Comparison of ENCODE assay signal across 20 cellular contexts in genomic region chr3:38586546-38587520, GRCh38.
DNase-seq lines count a peak whose midpoint lies in the region; ATAC-seq and TF ChIP-seq lines count a peak whose summit lies in the region.
"Had no signal": no experiment of that assay in that cellular context is flagged by ENCODE, and none has a peak within 500 bp of the region (broad histone marks: within the 10 kb centered on the region; RNA-seq: fewer than 3 reads in every experiment).

No MANE protein-coding gene starts in this region.

- no peak for TF ChIP-seq POLR2A in vagina (IDR thresholded peaks at IDR 0.05)

- no peaks in the 10 kb centered on the region for H3K9me3 Mint-ChIP-seq in naive thymus-derived CD4-positive, alpha-beta T cell

- intact Hi-C loops in left ventricle myocardium inferior (cut with micrococcal nuclease) (no loop called here), Right ventricle myocardium superior (cut with DNase I) (no loop called here), vagina (cut with DNase I) (no loop called here)
- intact Hi-C loops in naive thymus-derived CD4-positive, alpha-beta T cell (cut with micrococcal nuclease), result no loop called here

- TF ChIP-seq CTCF in left ventricle myocardium inferior (IDR thresholded peaks at IDR 0.05; ENCODE audit: borderline replicate concordance), result no peak
- no peak for TF ChIP-seq CTCF in vagina (IDR thresholded peaks at IDR 0.05)

- peaks cover 0 to 12% (median 5%) of the 10 kb centered on the region in 5 donors for H3K27me3 Mint-ChIP-seq in naive thymus-derived CD4-positive, alpha-beta T cell

- DNase-seq in left ventricle myocardium inferior, result no peak
- DNase-seq in Right ventricle myocardium superior, result no peak
- peak; percentile 23 for DNase-seq in activated CD8-positive, alpha-beta memory T cell treated with anti-CD3 and anti-CD28 coated beads, Interleukin-2, amount 50 U/mL, for 48 hours
- DNase-seq in naive thymus-derived CD4-positive, alpha-beta T cell, result peak in 1 of 9 donors; percentile 6
- peak; percentile 62 to 84 for DNase-seq in vagina (ENCODE audit: extremely low spot score in 2 of 2)
- DNase-seq in SW 1271 (lab: John Stamatoyannopoulos, UW), result no peak
- DNase-seq: activated CD4-positive, alpha-beta T cell treated with anti-CD3 and anti-CD28 coated beads, Interleukin-2, amount 50 U/mL, for 1 hour; activated naive CD4-positive, alpha-beta T cell; amygdala; cortex of kidney; DND-41; NCI-H187; T-helper 17 cell; uterus had no signal

- H3K4me1 ChIP-seq in left ventricle myocardium inferior, result peaks cover 60% of the 10 kb centered on the region
- H3K4me1 ChIP-seq in naive thymus-derived CD4-positive, alpha-beta T cell (ENCODE audit: control insufficient read depth in 2 of 2, insufficient read depth in 2 of 2, low read length in 2 of 2), result no peaks in the 10 kb centered on the region
- H3K4me1 ChIP-seq in vagina, result peaks cover 6% of the 10 kb centered on the region
- H3K4me1 ChIP-seq: gastroesophageal sphincter, uterus had no signal

- no peak overlapping the region for H3K4me3 ChIP-seq in left ventricle myocardium inferior
- no peak overlapping the region for H3K4me3 ChIP-seq in naive thymus-derived CD4-positive, alpha-beta T cell (ENCODE audit: low read length)
- no peak overlapping the region for H3K4me3 ChIP-seq in vagina
- H3K4me3 ChIP-seq: BLaER1, gastroesophageal sphincter, SK-N-MC, uterus had no signal

- H3K9me3 ChIP-seq in left ventricle myocardium inferior (replicated peaks) (no peaks in the 10 kb centered on the region), vagina (no peaks in the 10 kb centered on the region)
- H3K9me3 ChIP-seq in naive thymus-derived CD4-positive, alpha-beta T cell (ENCODE audit: control insufficient read depth in 2 of 3, low read length in 3 of 3), result no peaks in the 10 kb centered on the region
- H3K9me3 ChIP-seq: BLaER1, gastroesophageal sphincter, uterus had no signal

- H3K4me3 Mint-ChIP-seq in naive thymus-derived CD4-positive, alpha-beta T cell, result no peak overlapping the region
- H3K4me3 Mint-ChIP-seq: T-helper 17 cell had no signal

- H3K36me3 ChIP-seq in left ventricle myocardium inferior (peaks cover 26% of the 10 kb centered on the region), vagina (no peaks in the 10 kb centered on the region)
- H3K36me3 ChIP-seq in naive thymus-derived CD4-positive, alpha-beta T cell (ENCODE audit: control insufficient read depth in 2 of 3, insufficient read depth in 3 of 3, low read length in 3 of 3), result no peaks in the 10 kb centered on the region
- H3K36me3 ChIP-seq: BLaER1, gastroesophageal sphincter, uterus had no signal

- ATAC-seq in Right ventricle myocardium superior (ENCODE audit: poor library complexity) (no peak), GM19023 (IDR thresholded peaks at IDR 0.05; ENCODE audit: unreplicated experiment) (no peak), HG03097 (IDR thresholded peaks at IDR 0.05; ENCODE audit: low FRiP score, unreplicated experiment) (no peak)
- ATAC-seq in naive thymus-derived CD4-positive, alpha-beta T cell, result peak; percentile 21
- ATAC-seq: gastroesophageal sphincter, T-helper 17 cell had no signal

- H3K27ac ChIP-seq in left ventricle myocardium inferior (replicated peaks), result peak overlapping the region; percentile 68
- no peak overlapping the region for H3K27ac ChIP-seq in naive thymus-derived CD4-positive, alpha-beta T cell (ENCODE audit: low read depth, low read length)
- H3K27ac ChIP-seq in vagina, result no peak overlapping the region
- H3K27ac ChIP-seq: BLaER1, gastroesophageal sphincter, HL-60, SK-N-MC, uterus had no signal

- no peak overlapping the region for H3K27ac Mint-ChIP-seq in naive thymus-derived CD4-positive, alpha-beta T cell
- H3K27ac Mint-ChIP-seq: T-helper 17 cell had no signal

- CTCF ChIA-PET in naive thymus-derived CD4-positive, alpha-beta T cell (lab: Charles Lee), result no interaction called here

- H3K27me3 ChIP-seq in left ventricle myocardium inferior (ENCODE audit: low read depth) (no peaks in the 10 kb centered on the region), vagina (no peaks in the 10 kb centered on the region)
- no peaks in the 10 kb centered on the region for H3K27me3 ChIP-seq in naive thymus-derived CD4-positive, alpha-beta T cell (ENCODE audit: control insufficient read depth in 2 of 2, insufficient read depth in 2 of 2, low read length in 2 of 2)
- H3K27me3 ChIP-seq: BLaER1, gastroesophageal sphincter, uterus had no signal

- H3K4me1 Mint-ChIP-seq in naive thymus-derived CD4-positive, alpha-beta T cell, result peaks cover 0 to 2% (median 0%) of the 10 kb centered on the region in 7 donors
- H3K4me1 Mint-ChIP-seq: T-helper 17 cell had no signal

- POLR2A ChIA-PET in naive thymus-derived CD4-positive, alpha-beta T cell (lab: Charles Lee), result no interaction called here

- no peaks in the 10 kb centered on the region for H3K36me3 Mint-ChIP-seq in naive thymus-derived CD4-positive, alpha-beta T cell

Comparison
In these comparisons a context has a peak if more than half of its experiments do, and no peak if none do; other contexts are left out.
1. DNase-seq: peak in activated CD8-positive, alpha-beta memory T cell treated with anti-CD3 and anti-CD28 coated beads, Interleukin-2, amount 50 U/mL, for 48 hours (single experiment) and vagina (2 of 2); none in left ventricle myocardium inferior (single experiment), Right ventricle myocardium superior (single experiment) and SW 1271 (0 of 2).